Comparison of ENCODE assay signal across 9 cellular contexts in genomic region chr4:20305976-20306375, GRCh38.
A peak's percentile ranks its signal among the peaks of the same experiment; 100 is the strongest.
DNase-seq lines count a peak whose midpoint lies in the region; ATAC-seq and FAIRE-seq lines count a peak whose summit lies in the region.
"Had no signal": no experiment of that assay in that cellular context is flagged by ENCODE, and none has a peak within 500 bp of the region (broad histone marks: within the 10 kb centered on the region; RNA-seq: fewer than 3 reads in every experiment).

No MANE protein-coding gene starts in this region.

- in situ Hi-C loops in HAP-1 (cut with MboI; ENCODE audit: low sequenced_read_pairs), result loop anchor here (10.0 to 25.0 kb wide), 2 partner anchors 119 to 381 kb away; no protein-coding TSS in a partner anchor

- H3K4me3 ChIP-seq in HAP-1, result no peak overlapping the region

- H3K27me3 ChIP-seq in HAP-1 (ENCODE audit: low read depth), result no peaks in the 10 kb centered on the region

- peak; percentile 4 for FAIRE-seq in endometrium (lab: Jason Lieb, UNC)

- DNase-seq in HAP-1 (ENCODE audit: low spot score in 2 of 2), result peak; percentile 67 to 68
- DNase-seq in NCI-H2227 (lab: John Stamatoyannopoulos, UW; ENCODE audit: unreplicated experiment), result peak; percentile 28
- peak; percentile 70 for DNase-seq in putamen (ENCODE audit: low spot score)
- DNase-seq in DMS79 (lab: John Stamatoyannopoulos, UW), result no peak
- DNase-seq: activated CD4-positive, alpha-beta T cell treated with anti-CD3 and anti-CD28 coated beads, Interleukin-2, amount 50 U/mL, for 4 hours; GOT3 had no signal

- peaks cover 4% of the 10 kb centered on the region; the same call in 1 of the 2 replicates for H3K4me1 ChIP-seq in HAP-1

- no peaks in the 10 kb centered on the region for H3K36me3 ChIP-seq in HAP-1 (replicated peaks)

- no peak for ATAC-seq in HG02678 (IDR thresholded peaks at IDR 0.05; ENCODE audit: unreplicated experiment)
- ATAC-seq in GM18861 (IDR thresholded peaks at IDR 0.05; ENCODE audit: unreplicated experiment), result no peak

- no peaks in the 10 kb centered on the region for H3K9me3 ChIP-seq in HAP-1
